9 cellular contexts compared by ENCODE assay signal in the genomic region with DNA sequence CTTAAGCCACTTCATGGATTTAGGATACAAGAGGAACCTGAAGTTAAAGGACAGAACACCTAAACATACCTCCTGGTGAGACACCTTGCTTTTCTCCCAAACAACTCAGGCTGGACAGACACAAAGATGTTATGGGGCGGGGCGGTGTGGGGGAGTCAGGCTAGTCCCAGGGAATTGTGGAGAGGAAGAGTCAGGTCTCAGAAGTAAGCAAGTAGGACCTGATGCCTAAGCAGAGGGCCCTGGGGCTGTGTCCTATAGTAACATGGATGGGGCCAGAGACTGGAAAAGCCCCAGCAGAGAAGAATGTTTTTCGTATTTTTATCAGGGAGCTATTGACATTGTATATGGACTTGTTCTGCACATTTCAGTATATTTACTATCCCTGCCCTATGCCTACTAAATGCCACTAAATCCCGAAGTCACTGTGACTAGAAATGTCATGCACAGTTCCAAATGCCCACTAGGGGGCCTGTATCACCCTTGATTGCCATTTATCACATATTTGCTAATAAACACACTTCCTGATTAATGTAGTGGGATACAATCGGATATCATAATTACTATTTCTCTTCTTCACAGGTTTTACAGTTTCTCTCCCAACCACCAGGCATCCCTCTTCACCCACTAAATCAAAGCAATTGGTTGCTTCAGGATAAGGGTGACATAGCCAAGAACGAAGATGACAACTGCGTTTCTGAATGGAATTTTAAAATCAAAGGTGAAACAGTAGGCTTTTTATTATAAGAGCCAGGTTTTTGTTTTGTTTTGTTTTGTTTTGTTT. TPM values are rescaled to one million over a fixed set of nuclear protein-coding genes. Genes with fewer than 3 reads are reported as not detected.
A peak's percentile ranks its signal among the peaks of the same experiment; 100 is the strongest.
DNase-seq lines count a peak whose midpoint lies in the region; ATAC-seq and TF ChIP-seq lines count a peak whose summit lies in the region.
"Had no signal": no experiment of that assay in that cellular context is flagged by ENCODE, and none has a peak within 500 bp of the region (broad histone marks: within the 10 kb centered on the region; RNA-seq: fewer than 3 reads in every experiment).

No MANE protein-coding gene starts in this region.

- ATAC-seq in CD8-positive, alpha-beta T cell = peak; percentile 69
- ATAC-seq in GM19023 (IDR thresholded peaks at IDR 0.05; ENCODE audit: unreplicated experiment) (peak; percentile 61), HG03520 (IDR thresholded peaks at IDR 0.05; ENCODE audit: unreplicated experiment) (peak; percentile 56), left colon (peak; percentile 49)
- peak; percentile 52 for ATAC-seq in central memory CD8-positive, alpha-beta T cell (replicated peaks; ENCODE audit: extremely low read depth, poor library complexity, severe bottlenecking)

- H3K4me3 ChIP-seq in CD8-positive, alpha-beta T cell (ENCODE audit: low read depth, low read length) = no peak overlapping the region

- no peaks in the 10 kb centered on the region for H3K27me3 ChIP-seq in CD8-positive, alpha-beta T cell (ENCODE audit: insufficient read depth, low read length)

- no peaks in the 10 kb centered on the region for H3K27me3 Mint-ChIP-seq in CD8-positive, alpha-beta T cell (ENCODE audit: low read depth)
- peaks cover 3% of the 10 kb centered on the region for H3K27me3 Mint-ChIP-seq in central memory CD8-positive, alpha-beta T cell

- POLR2A ChIA-PET in CD8-positive, alpha-beta T cell (lab: Charles Lee) = interaction anchor here (1.6 to 2.3 kb wide), 2 partner anchors 24 to 159 kb away, joined by 3 to 6 read pairs; partner anchors contain the start of gene ARHGAP10

- H3K9me3 Mint-ChIP-seq in CD8-positive, alpha-beta T cell = no peaks in the 10 kb centered on the region
- no peaks in the 10 kb centered on the region for H3K9me3 Mint-ChIP-seq in central memory CD8-positive, alpha-beta T cell
- H3K9me3 Mint-ChIP-seq: T-helper 1 cell treated with Interleukin-12 subunit alpha and Interleukin-12 subunit beta and Interleukin-4 antibody, amounts not matched to agents 30 μg/mL and 1 μg/mL, for 36 hours had no signal

- no peaks in the 10 kb centered on the region for H3K9me3 ChIP-seq in CD8-positive, alpha-beta T cell (ENCODE audit: low read length)

- peaks cover 2% of the 10 kb centered on the region for H3K4me1 Mint-ChIP-seq in CD8-positive, alpha-beta T cell (ENCODE audit: low read depth)
- no peaks in the 10 kb centered on the region for H3K4me1 Mint-ChIP-seq in central memory CD8-positive, alpha-beta T cell

- H3K4me1 ChIP-seq in CD8-positive, alpha-beta T cell (ENCODE audit: insufficient read depth, low read length) = no peaks in the 10 kb centered on the region

- H3K36me3 Mint-ChIP-seq in CD8-positive, alpha-beta T cell = no peaks in the 10 kb centered on the region
- no peaks in the 10 kb centered on the region for H3K36me3 Mint-ChIP-seq in central memory CD8-positive, alpha-beta T cell (ENCODE audit: insufficient read depth)

- peak in 5 of 7 experiments; percentile 18 to 63 (median 55) for DNase-seq in CD8-positive, alpha-beta T cell
- DNase-seq in T-helper 9 cell (peak; percentile 36), left colon (peak in 1 of 2 donors; percentile 49), GDM1 (lab: John Stamatoyannopoulos, UW) (no peak)
- DNase-seq in central memory CD8-positive, alpha-beta T cell (ENCODE audit: low spot score in 2 of 2) = peak; percentile 29 to 42
- DNase-seq in stimulated activated CD8-positive, alpha-beta memory T cell treated with anti-CD3 and anti-CD28 coated beads, Interleukin-4, amount 100 ng/mL, for 24 hours (ENCODE audit: low read depth) = peak; percentile 17

- intact Hi-C loops in CD8-positive, alpha-beta T cell (cut with DNase I, micrococcal nuclease) = loop anchor here (1.0 to 10.0 kb wide), 5 partner anchors 23 to 543 kb away; partner anchors contain the start of gene PRMT9 (in 1 of the 2)
- intact Hi-C loops in left colon (cut with DNase I, micrococcal nuclease) = loop anchor here in 1 of 2 donors (2.0 kb wide), 1 partner anchor 159 kb away; no protein-coding TSS in a partner anchor

- no peak overlapping the region for H3K27ac ChIP-seq in CD8-positive, alpha-beta T cell (ENCODE audit: low read depth, low read length)

- peak; percentile 93 for TF ChIP-seq CTCF in CD8-positive, alpha-beta T cell (IDR thresholded peaks at IDR 0.05)

- CTCF ChIA-PET in CD8-positive, alpha-beta T cell (lab: Charles Lee) = interaction anchor here (0.6 to 5.0 kb wide), 33 partner anchors 9 to 739 kb away, joined by 3 to 137 read pairs (median 4); partner anchors contain the start of genes ARHGAP10 and TMEM184C

- H3K27ac Mint-ChIP-seq in CD8-positive, alpha-beta T cell = no peak overlapping the region
- H3K27ac Mint-ChIP-seq in central memory CD8-positive, alpha-beta T cell (ENCODE audit: low read depth) = no peak overlapping the region
- H3K27ac Mint-ChIP-seq: T-helper 1 cell treated with Interleukin-12 subunit alpha and Interleukin-12 subunit beta and Interleukin-4 antibody, amounts not matched to agents 30 μg/mL and 1 μg/mL, for 36 hours had no signal

- no peaks in the 10 kb centered on the region for H3K36me3 ChIP-seq in CD8-positive, alpha-beta T cell (ENCODE audit: insufficient read depth, low read length)

- no peak overlapping the region for H3K4me3 Mint-ChIP-seq in CD8-positive, alpha-beta T cell
- H3K4me3 Mint-ChIP-seq in central memory CD8-positive, alpha-beta T cell = no peak overlapping the region
- H3K4me3 Mint-ChIP-seq: T-helper 1 cell treated with Interleukin-12 subunit alpha and Interleukin-12 subunit beta and Interleukin-4 antibody, amounts not matched to agents 30 μg/mL and 1 μg/mL, for 36 hours had no signal

RNA-seq across cellular contexts. Expression of gene ARHGAP10, which starts 23.8 kb away (rescaled TPM):
- 1 to 10 TPM; 7.2 to 7.4 TPM for total RNA-seq in CD8-positive, alpha-beta T cell
- total RNA-seq in left colon = 10 to 100 TPM in 1 of 2 donors, 1 to 10 TPM in 1; 3.7 to 14.5 TPM

RNA-seq across cellular contexts. Expression of gene PRMT9, which starts 24.1 kb away (rescaled TPM):
- total RNA-seq in CD8-positive, alpha-beta T cell = 10 to 100 TPM; 36.4 to 40.3 TPM
- total RNA-seq in left colon = 1 to 10 TPM; 5.1 to 7.1 TPM

Comparison
In these comparisons a context has a peak if more than half of its experiments do, and no peak if none do; other contexts are left out.
1. RNA of gene PRMT9, which starts 24.1 kb away (total RNA-seq): 36.4 to 40.3 TPM in CD8-positive, alpha-beta T cell; 5.1 to 7.1 TPM in left colon; every median in the first group is over 4 times any median in the second.
2. Peak in every context shown above with its lines, with median percentiles within 50 percentile points of each other: ATAC-seq.